In the genomic region with DNA sequence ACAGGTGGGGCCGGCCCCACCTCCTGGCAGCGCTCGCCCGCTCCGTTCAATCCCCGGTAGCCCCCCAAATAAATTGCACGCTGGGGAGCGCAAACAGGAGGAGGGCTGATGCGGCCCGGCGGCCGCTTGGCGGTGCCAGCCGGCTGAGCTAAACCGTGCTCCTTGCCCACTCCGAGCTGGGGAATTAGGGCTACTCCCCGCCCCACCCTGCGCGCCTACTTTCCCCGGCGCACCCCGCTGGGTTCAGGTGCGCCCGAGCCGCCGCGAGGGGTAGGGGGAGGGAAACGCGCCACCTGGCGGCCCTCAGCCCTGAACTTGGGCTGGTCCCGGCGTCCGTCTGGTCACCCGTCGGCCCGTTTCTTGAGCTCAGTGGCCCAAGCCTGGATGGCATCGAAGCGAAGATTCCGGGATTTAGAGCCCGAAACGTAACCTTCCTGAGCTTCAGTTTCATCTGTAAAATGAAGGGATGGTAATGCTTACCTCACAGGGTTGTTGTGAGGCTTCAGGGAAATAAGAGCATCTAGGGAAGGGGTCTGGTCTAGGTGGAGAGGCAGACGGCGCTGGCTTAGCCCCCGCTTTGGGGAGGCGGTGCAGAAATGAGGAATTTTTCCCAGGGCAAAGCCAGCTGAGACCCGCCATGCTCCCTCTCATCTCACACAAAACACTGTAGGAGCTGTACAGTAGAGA, we compare ENCODE assay signal across 1 cellular context.
TF ChIP-seq lines count a peak whose summit lies in the region.

No MANE protein-coding gene starts in this region.

TF ChIP-seq in K562, 482 proteins besides CTCF, POLR2A, EP300 and RAD21 (continued from another document and continues in another):
- TF ChIP-seq FOXK2 (conservative IDR thresholded peaks at IDR 0.05 in 1 of 2, IDR thresholded peaks at IDR 0.05 in 1 of 2; ENCODE audit: low read depth in 2 of 2): no peak
- TF ChIP-seq RAD51 (IDR thresholded peaks at IDR 0.05; ENCODE audit: borderline replicate concordance, low read depth): no peak
- no peak for TF ChIP-seq ZKSCAN8 (CRISPR knock-in tag; IDR thresholded peaks at IDR 0.05)
- TF ChIP-seq FOS (IDR thresholded peaks at IDR 0.05; ENCODE audit: extremely low read depth, insufficient read length): no peak
- no peak for TF ChIP-seq CREBBP (IDR thresholded peaks at IDR 0.05; ENCODE audit: low read depth, low read length)
- TF ChIP-seq BMI1 (IDR thresholded peaks at IDR 0.05; ENCODE audit: low read length): no peak
- no peak for TF ChIP-seq NFATC3 (IDR thresholded peaks at IDR 0.05)
- TF ChIP-seq, protein P1, sequence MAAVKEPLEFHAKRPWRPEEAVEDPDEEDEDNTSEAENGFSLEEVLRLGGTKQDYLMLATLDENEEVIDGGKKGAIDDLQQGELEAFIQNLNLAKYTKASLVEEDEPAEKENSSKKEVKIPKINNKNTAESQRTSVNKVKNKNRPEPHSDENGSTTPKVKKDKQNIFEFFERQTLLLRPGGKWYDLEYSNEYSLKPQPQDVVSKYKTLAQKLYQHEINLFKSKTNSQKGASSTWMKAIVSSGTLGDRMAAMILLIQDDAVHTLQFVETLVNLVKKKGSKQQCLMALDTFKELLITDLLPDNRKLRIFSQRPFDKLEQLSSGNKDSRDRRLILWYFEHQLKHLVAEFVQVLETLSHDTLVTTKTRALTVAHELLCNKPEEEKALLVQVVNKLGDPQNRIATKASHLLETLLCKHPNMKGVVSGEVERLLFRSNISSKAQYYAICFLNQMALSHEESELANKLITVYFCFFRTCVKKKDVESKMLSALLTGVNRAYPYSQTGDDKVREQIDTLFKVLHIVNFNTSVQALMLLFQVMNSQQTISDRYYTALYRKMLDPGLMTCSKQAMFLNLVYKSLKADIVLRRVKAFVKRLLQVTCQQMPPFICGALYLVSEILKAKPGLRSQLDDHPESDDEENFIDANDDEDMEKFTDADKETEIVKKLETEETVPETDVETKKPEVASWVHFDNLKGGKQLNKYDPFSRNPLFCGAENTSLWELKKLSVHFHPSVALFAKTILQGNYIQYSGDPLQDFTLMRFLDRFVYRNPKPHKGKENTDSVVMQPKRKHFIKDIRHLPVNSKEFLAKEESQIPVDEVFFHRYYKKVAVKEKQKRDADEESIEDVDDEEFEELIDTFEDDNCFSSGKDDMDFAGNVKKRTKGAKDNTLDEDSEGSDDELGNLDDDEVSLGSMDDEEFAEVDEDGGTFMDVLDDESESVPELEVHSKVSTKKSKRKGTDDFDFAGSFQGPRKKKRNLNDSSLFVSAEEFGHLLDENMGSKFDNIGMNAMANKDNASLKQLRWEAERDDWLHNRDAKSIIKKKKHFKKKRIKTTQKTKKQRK (IDR thresholded peaks at IDR 0.05; ENCODE audit: borderline replicate concordance, low read depth, low read length): no peak
- no peak for TF ChIP-seq SOX6 (IDR thresholded peaks at IDR 0.05)
- TF ChIP-seq, protein P2, sequence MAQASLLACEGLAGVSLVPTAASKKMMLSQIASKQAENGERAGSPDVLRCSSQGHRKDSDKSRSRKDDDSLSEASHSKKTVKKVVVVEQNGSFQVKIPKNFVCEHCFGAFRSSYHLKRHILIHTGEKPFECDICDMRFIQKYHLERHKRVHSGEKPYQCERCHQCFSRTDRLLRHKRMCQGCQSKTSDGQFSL (CRISPR knock-in tag; IDR thresholded peaks at IDR 0.05): no peak
- TF ChIP-seq, protein P2 (tag; IDR thresholded peaks at IDR 0.05): no peak; a peak in 2 of 4 replicates
- TF ChIP-seq ZNF431 (CRISPR knock-in tag; IDR thresholded peaks at IDR 0.05): peak; percentile 44; the same call in 1 of the 2 replicates
- TF ChIP-seq, protein P3, sequence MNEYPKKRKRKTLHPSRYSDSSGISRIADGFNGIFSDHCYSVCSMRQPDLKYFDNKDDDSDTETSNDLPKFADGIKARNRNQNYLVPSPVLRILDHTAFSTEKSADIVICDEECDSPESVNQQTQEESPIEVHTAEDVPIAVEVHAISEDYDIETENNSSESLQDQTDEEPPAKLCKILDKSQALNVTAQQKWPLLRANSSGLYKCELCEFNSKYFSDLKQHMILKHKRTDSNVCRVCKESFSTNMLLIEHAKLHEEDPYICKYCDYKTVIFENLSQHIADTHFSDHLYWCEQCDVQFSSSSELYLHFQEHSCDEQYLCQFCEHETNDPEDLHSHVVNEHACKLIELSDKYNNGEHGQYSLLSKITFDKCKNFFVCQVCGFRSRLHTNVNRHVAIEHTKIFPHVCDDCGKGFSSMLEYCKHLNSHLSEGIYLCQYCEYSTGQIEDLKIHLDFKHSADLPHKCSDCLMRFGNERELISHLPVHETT (CRISPR knock-in tag; conservative IDR thresholded peaks at IDR 0.05 in 1 of 2, IDR thresholded peaks at IDR 0.05 in 1 of 2): no peak; a peak in 1 of 4 replicates
- TF ChIP-seq FOXA3 (CRISPR knock-in tag; conservative IDR thresholded peaks at IDR 0.05 in 1 of 2, IDR thresholded peaks at IDR 0.05 in 1 of 2): no peak
- TF ChIP-seq HDAC1 (IDR thresholded peaks at IDR 0.05): 0 out of 4 replicates have a peak, but pooled peaks of 1 of the 2 experiments have one; percentile 74
- 0 out of 2 replicates have a peak, but pooled peaks have one; percentile 36 for TF ChIP-seq CBX1 (IDR thresholded peaks at IDR 0.05; ENCODE audit: low read depth)
- TF ChIP-seq, protein P4, sequence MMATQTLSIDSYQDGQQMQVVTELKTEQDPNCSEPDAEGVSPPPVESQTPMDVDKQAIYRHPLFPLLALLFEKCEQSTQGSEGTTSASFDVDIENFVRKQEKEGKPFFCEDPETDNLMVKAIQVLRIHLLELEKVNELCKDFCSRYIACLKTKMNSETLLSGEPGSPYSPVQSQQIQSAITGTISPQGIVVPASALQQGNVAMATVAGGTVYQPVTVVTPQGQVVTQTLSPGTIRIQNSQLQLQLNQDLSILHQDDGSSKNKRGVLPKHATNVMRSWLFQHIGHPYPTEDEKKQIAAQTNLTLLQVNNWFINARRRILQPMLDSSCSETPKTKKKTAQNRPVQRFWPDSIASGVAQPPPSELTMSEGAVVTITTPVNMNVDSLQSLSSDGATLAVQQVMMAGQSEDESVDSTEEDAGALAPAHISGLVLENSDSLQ (IDR thresholded peaks at IDR 0.05): peak; percentile 29; the same call in 1 of the 2 replicates
- no peak for TF ChIP-seq STAT5A (IDR thresholded peaks at IDR 0.05; ENCODE audit: borderline replicate concordance, low read length)
- TF ChIP-seq, protein P5, sequence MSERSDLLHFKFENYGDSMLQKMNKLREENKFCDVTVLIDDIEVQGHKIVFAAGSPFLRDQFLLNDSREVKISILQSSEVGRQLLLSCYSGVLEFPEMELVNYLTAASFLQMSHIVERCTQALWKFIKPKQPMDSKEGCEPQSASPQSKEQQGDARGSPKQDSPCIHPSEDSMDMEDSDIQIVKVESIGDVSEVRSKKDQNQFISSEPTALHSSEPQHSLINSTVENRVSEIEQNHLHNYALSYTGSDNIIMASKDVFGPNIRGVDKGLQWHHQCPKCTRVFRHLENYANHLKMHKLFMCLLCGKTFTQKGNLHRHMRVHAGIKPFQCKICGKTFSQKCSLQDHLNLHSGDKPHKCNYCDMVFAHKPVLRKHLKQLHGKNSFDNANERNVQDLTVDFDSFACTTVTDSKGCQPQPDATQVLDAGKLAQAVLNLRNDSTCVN (CRISPR knock-in tag; IDR thresholded peaks at IDR 0.05): no peak
- TF ChIP-seq HIVEP1 (CRISPR knock-in tag; IDR thresholded peaks at IDR 0.05): no peak
- no peak for TF ChIP-seq ZNF134 (CRISPR knock-in tag; conservative IDR thresholded peaks at IDR 0.05)
- no peak for TF ChIP-seq SIX5 (IDR thresholded peaks at IDR 0.05; ENCODE audit: borderline replicate concordance in 1 of 2, insufficient read depth in 1 of 2, low read depth in 1 of 2, low read length in 2 of 2)
- no peak for TF ChIP-seq TCF7 (IDR thresholded peaks at IDR 0.05; ENCODE audit: borderline replicate concordance)
- TF ChIP-seq RBM39 (optimal IDR thresholded peaks at IDR 0.05; ENCODE audit: low read depth, low read length): no peak
- TF ChIP-seq, protein P6, sequence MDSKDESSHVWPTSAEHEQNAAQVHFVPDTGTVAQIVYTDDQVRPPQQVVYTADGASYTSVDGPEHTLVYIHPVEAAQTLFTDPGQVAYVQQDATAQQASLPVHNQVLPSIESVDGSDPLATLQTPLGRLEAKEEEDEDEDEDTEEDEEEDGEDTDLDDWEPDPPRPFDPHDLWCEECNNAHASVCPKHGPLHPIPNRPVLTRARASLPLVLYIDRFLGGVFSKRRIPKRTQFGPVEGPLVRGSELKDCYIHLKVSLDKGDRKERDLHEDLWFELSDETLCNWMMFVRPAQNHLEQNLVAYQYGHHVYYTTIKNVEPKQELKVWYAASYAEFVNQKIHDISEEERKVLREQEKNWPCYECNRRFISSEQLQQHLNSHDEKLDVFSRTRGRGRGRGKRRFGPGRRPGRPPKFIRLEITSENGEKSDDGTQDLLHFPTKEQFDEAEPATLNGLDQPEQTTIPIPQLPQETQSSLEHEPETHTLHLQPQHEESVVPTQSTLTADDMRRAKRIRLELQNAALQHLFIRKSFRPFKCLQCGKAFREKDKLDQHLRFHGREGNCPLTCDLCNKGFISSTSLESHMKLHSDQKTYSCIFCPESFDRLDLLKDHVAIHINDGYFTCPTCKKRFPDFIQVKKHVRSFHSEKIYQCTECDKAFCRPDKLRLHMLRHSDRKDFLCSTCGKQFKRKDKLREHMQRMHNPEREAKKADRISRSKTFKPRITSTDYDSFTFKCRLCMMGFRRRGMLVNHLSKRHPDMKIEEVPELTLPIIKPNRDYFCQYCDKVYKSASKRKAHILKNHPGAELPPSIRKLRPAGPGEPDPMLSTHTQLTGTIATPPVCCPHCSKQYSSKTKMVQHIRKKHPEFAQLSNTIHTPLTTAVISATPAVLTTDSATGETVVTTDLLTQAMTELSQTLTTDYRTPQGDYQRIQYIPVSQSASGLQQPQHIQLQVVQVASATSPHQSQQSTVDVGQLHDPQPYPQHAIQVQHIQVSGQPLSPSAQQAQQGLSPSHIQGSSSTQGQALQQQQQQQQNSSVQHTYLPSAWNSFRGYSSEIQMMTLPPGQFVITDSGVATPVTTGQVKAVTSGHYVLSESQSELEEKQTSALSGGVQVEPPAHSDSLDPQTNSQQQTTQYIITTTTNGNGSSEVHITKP (IDR thresholded peaks at IDR 0.05; ENCODE audit: partially characterized antibody): peak; percentile 68
- 0 out of 2 replicates have a peak, but pooled peaks have one; percentile 28 for TF ChIP-seq ZSCAN29 (IDR thresholded peaks at IDR 0.05)
- TF ChIP-seq, protein P7, sequence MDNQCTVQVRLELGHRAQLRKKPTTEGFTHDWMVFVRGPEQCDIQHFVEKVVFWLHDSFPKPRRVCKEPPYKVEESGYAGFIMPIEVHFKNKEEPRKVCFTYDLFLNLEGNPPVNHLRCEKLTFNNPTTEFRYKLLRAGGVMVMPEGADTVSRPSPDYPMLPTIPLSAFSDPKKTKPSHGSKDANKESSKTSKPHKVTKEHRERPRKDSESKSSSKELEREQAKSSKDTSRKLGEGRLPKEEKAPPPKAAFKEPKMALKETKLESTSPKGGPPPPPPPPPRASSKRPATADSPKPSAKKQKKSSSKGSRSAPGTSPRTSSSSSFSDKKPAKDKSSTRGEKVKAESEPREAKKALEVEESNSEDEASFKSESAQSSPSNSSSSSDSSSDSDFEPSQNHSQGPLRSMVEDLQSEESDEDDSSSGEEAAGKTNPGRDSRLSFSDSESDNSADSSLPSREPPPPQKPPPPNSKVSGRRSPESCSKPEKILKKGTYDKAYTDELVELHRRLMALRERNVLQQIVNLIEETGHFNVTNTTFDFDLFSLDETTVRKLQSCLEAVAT (IDR thresholded peaks at IDR 0.05): 0 out of 4 replicates have a peak, but pooled peaks have one; percentile 28 to 55
- no peak for TF ChIP-seq NEUROD1 (IDR thresholded peaks at IDR 0.05; ENCODE audit: borderline replicate concordance, low read depth, low read length, partially characterized antibody)
- TF ChIP-seq DPF2 (IDR thresholded peaks at IDR 0.05): peak; percentile 45; the same call in 1 of the 2 replicates
- TF ChIP-seq, protein P8, sequence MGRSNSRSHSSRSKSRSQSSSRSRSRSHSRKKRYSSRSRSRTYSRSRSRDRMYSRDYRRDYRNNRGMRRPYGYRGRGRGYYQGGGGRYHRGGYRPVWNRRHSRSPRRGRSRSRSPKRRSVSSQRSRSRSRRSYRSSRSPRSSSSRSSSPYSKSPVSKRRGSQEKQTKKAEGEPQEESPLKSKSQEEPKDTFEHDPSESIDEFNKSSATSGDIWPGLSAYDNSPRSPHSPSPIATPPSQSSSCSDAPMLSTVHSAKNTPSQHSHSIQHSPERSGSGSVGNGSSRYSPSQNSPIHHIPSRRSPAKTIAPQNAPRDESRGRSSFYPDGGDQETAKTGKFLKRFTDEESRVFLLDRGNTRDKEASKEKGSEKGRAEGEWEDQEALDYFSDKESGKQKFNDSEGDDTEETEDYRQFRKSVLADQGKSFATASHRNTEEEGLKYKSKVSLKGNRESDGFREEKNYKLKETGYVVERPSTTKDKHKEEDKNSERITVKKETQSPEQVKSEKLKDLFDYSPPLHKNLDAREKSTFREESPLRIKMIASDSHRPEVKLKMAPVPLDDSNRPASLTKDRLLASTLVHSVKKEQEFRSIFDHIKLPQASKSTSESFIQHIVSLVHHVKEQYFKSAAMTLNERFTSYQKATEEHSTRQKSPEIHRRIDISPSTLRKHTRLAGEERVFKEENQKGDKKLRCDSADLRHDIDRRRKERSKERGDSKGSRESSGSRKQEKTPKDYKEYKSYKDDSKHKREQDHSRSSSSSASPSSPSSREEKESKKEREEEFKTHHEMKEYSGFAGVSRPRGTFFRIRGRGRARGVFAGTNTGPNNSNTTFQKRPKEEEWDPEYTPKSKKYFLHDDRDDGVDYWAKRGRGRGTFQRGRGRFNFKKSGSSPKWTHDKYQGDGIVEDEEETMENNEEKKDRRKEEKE (IDR thresholded peaks at IDR 0.05; ENCODE audit: borderline replicate concordance in 1 of 2, control insufficient read depth in 1 of 2, low read depth in 2 of 2, low read length in 1 of 2): no peak
- no peak for TF ChIP-seq ELF4 (CRISPR knock-in tag; IDR thresholded peaks at IDR 0.05)
- TF ChIP-seq ZNF165 (CRISPR knock-in tag; IDR thresholded peaks at IDR 0.05; ENCODE audit: borderline replicate concordance): no peak
- TF ChIP-seq ZNF551 (CRISPR knock-in tag; IDR thresholded peaks at IDR 0.05): no peak
- TF ChIP-seq ZNF354B (CRISPR knock-in tag; IDR thresholded peaks at IDR 0.05): no peak
- no peak; the same call in 1 of the 2 replicates for TF ChIP-seq GATAD2A (IDR thresholded peaks at IDR 0.05)
- no peak for TF ChIP-seq RBM25 (IDR thresholded peaks at IDR 0.05; ENCODE audit: low read depth, low read length, severe bottlenecking)
- no peak for TF ChIP-seq SP2 (IDR thresholded peaks at IDR 0.05; ENCODE audit: extremely low read depth, low read depth, low read length, poor library complexity, severe bottlenecking)
- TF ChIP-seq LCOR (CRISPR knock-in tag; IDR thresholded peaks at IDR 0.05): peak; percentile 86
- TF ChIP-seq SNIP1 (IDR thresholded peaks at IDR 0.05; ENCODE audit: low read depth): no peak
- TF ChIP-seq ZBED1 (IDR thresholded peaks at IDR 0.05): no peak
- TF ChIP-seq NBN (IDR thresholded peaks at IDR 0.05; ENCODE audit: low read depth): no peak; the same call in 1 of the 2 replicates
